Comparison of ENCODE assay signal across 23 cellular contexts in genomic region chr4:100174985-100175383, GRCh38. TPM values are rescaled to one million over a fixed set of nuclear protein-coding genes. Genes with fewer than 3 reads are reported as not detected.
"Had no signal": no experiment of that assay in that cellular context is flagged by ENCODE, and none has a peak within 500 bp of the region (broad histone marks: within the 10 kb centered on the region; RNA-seq: fewer than 3 reads in every experiment).

No MANE protein-coding gene starts in this region.

- DNase-seq: colonic mucosa; dermis blood vessel endothelial cell; effector CD4-positive, alpha-beta T cell; foreskin melanocyte; head of caudate nucleus; immature natural killer cell; left colon; left ventricle myocardium superior; mesenchymal stem cell; naive B cell; ovary; sigmoid colon; stimulated activated CD4-positive, alpha-beta T cell treated with anti-CD3 and anti-CD28 coated beads, Interleukin-2, amount 100 ng/mL, for 24 hours; stimulated activated CD4-positive, alpha-beta T cell treated with anti-CD3 and anti-CD28 coated beads, Interleukin-4, amount 100 ng/mL, for 4 hours; stimulated activated naive B cell treated with anti-CD40 and anti-IgM and Interleukin-4, amounts not matched to agents 10 μg/mL and 1 μg/mL and 100 μg/mL, for 72 hours; stimulated activated naive CD8-positive, alpha-beta T cell treated with anti-CD3 and anti-CD28 coated beads, Interleukin-15, amount 100 ng/mL, for 72 hours; transverse colon had no signal

- H3K27me3 ChIP-seq: colonic mucosa, hepatocyte, ovary, right atrium auricular region, sigmoid colon, transverse colon had no signal

- H3K9me3 Mint-ChIP-seq: immature natural killer cell; naive B cell; stimulated activated naive B cell treated with anti-CD40 and anti-IgM and Interleukin-4, amounts not matched to agents 10 μg/mL and 1 μg/mL and 100 μg/mL, for 72 hours; stimulated activated naive CD8-positive, alpha-beta T cell treated with anti-CD3 and anti-CD28 coated beads, Interleukin-15, amount 100 ng/mL, for 72 hours had no signal

- H3K4me1 Mint-ChIP-seq: immature natural killer cell; naive B cell; stimulated activated naive CD8-positive, alpha-beta T cell treated with anti-CD3 and anti-CD28 coated beads, Interleukin-15, amount 100 ng/mL, for 72 hours had no signal

- H3K9me3 ChIP-seq: colonic mucosa, ovary, right atrium auricular region, sigmoid colon, thoracic aorta, transverse colon had no signal

- H3K4me3 Mint-ChIP-seq: immature natural killer cell; naive B cell; stimulated activated naive B cell treated with anti-CD40 and anti-IgM and Interleukin-4, amounts not matched to agents 10 μg/mL and 1 μg/mL and 100 μg/mL, for 72 hours; stimulated activated naive CD8-positive, alpha-beta T cell treated with anti-CD3 and anti-CD28 coated beads, Interleukin-15, amount 100 ng/mL, for 72 hours had no signal

- ATAC-seq: left colon; left ventricle myocardium superior; stimulated activated naive B cell treated with anti-CD40 and anti-IgM and Interleukin-4, amounts not matched to agents 10 μg/mL and 1 μg/mL and 100 μg/mL, for 72 hours; stimulated activated naive CD8-positive, alpha-beta T cell treated with anti-CD3 and anti-CD28 coated beads, Interleukin-15, amount 100 ng/mL, for 72 hours had no signal

- H3K27ac Mint-ChIP-seq: immature natural killer cell; stimulated activated naive B cell treated with anti-CD40 and anti-IgM and Interleukin-4, amounts not matched to agents 10 μg/mL and 1 μg/mL and 100 μg/mL, for 72 hours; stimulated activated naive CD8-positive, alpha-beta T cell treated with anti-CD3 and anti-CD28 coated beads, Interleukin-15, amount 100 ng/mL, for 72 hours had no signal

- H3K36me3 Mint-ChIP-seq: immature natural killer cell; naive B cell; stimulated activated naive B cell treated with anti-CD40 and anti-IgM and Interleukin-4, amounts not matched to agents 10 μg/mL and 1 μg/mL and 100 μg/mL, for 72 hours had no signal

- H3K36me3 ChIP-seq: colonic mucosa, ovary, right atrium auricular region, sigmoid colon, thoracic aorta, transverse colon had no signal

- H3K27me3 Mint-ChIP-seq: stimulated activated naive B cell treated with anti-CD40 and anti-IgM and Interleukin-4, amounts not matched to agents 10 μg/mL and 1 μg/mL and 100 μg/mL, for 72 hours; stimulated activated naive CD8-positive, alpha-beta T cell treated with anti-CD3 and anti-CD28 coated beads, Interleukin-15, amount 100 ng/mL, for 72 hours had no signal

- H3K4me3 ChIP-seq: colonic mucosa, hepatocyte, lung, ovary, right atrium auricular region, sigmoid colon, skin epidermis, thoracic aorta, transverse colon had no signal

- H3K27ac ChIP-seq: colonic mucosa, hepatocyte, ovary, right atrium auricular region, sigmoid colon, skin epidermis, thoracic aorta, transverse colon had no signal

- H3K4me1 ChIP-seq: colonic mucosa, right atrium auricular region, sigmoid colon, transverse colon had no signal

RNA-seq across cellular contexts. Expression of gene DDIT4L, which starts 15.3 kb away (rescaled TPM):
- polyA plus RNA-seq: immature natural killer cell, neural cell had no signal
